ENCODE assay signal across 7 cellular contexts in the genomic region with DNA sequence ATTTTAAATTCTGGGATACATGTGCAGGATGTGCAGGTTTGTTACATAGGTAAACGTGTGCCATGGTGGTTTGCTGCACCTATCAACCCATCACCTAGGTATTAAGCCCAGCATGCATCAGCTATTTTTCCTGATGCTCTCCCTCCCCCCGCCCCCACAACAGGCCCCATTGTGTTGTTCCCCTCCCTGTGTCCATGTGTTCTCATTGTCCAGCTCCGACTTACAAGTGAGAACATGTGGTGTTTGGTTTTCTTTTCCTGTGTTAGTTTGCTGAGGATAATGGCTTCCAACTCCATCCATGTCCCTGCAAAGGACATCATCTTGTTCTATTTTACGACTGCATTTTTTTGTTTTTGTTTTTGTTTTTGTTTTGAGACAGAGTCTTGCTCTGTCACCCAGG. TPM values are rescaled to one million over a fixed set of nuclear protein-coding genes. Genes with fewer than 3 reads are reported as not detected.
A peak's percentile ranks its signal among the peaks of the same experiment; 100 is the strongest.
DNase-seq lines count a peak whose midpoint lies in the region; ATAC-seq, FAIRE-seq and TF ChIP-seq lines count a peak whose summit lies in the region.
"Not testable (repeated sequence)": the region's sequence is repeated elsewhere in the genome, so short reads cannot be mapped to it uniquely, and the experiment has no call there.

No MANE protein-coding gene starts in this region.

- H3K4me3 Mint-ChIP-seq in WTC11; endothelial cell (ENCODE audit: unreplicated experiment); neural crest cell: not testable (repeated sequence)

- H3K4me1 Mint-ChIP-seq in WTC11, result peaks cover 13% of the 10 kb centered on the region
- not testable (repeated sequence) for H3K4me1 Mint-ChIP-seq in endothelial cell (ENCODE audit: unreplicated experiment); neural crest cell

- H3K79me2 ChIP-seq in mammary epithelial cell (ENCODE audit: insufficient read depth, low read length); HepG2 (ENCODE audit: insufficient read depth, low read length): not testable (repeated sequence)

- intact Hi-C loops in mammary epithelial cell (cut with micrococcal nuclease); HepG2 (cut with micrococcal nuclease; ENCODE audit: unreplicated experiment): not testable (repeated sequence)

- not testable (repeated sequence) for H4K20me1 ChIP-seq in mammary epithelial cell (ENCODE audit: insufficient read depth, low read length); HepG2 (ENCODE audit: insufficient read depth, low read length)

- not testable (repeated sequence) for TF ChIP-seq EP300 in HepG2 (IDR thresholded peaks at IDR 0.05; ENCODE audit: low read depth in 2 of 2, low read length in 2 of 2); HepG2 (CRISPR knock-in tag; IDR thresholded peaks at IDR 0.05; ENCODE audit: borderline replicate concordance)

- H3K27me3 ChIP-seq in mammary epithelial cell (ENCODE audit: insufficient read depth, low read length); HepG2 (ENCODE audit: control insufficient read depth in 1 of 2, insufficient read depth in 2 of 2, low read length in 2 of 2): not testable (repeated sequence)

- H2AFZ ChIP-seq in mammary epithelial cell (ENCODE audit: low read depth, low read length); HepG2 (ENCODE audit: low read length): not testable (repeated sequence)

- not testable (repeated sequence) for ATAC-seq in WTC11, HepG2

- H3K4me2 ChIP-seq in mammary epithelial cell (ENCODE audit: insufficient read depth, low read depth, low read length), result peak overlapping the region; percentile 8
- not testable (repeated sequence) for H3K4me2 ChIP-seq in HepG2 (ENCODE audit: low read depth, low read length)

- in situ Hi-C loops in mammary epithelial cell (cut with MboI; ENCODE audit: low sequenced_read_pairs in 2 of 2); HepG2 (cut with HindIII; ENCODE audit: extremely low pct_ligation_motif_present, low pct_unique_long_range_greater_than_20kb): not testable (repeated sequence)

- FAIRE-seq in HepG2 (lab: Jason Lieb, UNC), result not testable (repeated sequence)

- H3K27me3 Mint-ChIP-seq in WTC11 (ENCODE audit: low read depth); endothelial cell (ENCODE audit: unreplicated experiment); neural crest cell (ENCODE audit: low read depth): not testable (repeated sequence)

- not testable (repeated sequence) for H3K9ac ChIP-seq in mammary epithelial cell (ENCODE audit: insufficient read depth, low read length); HepG2 (ENCODE audit: insufficient read depth, low read depth, low read length)

- TF ChIP-seq POLR2A in HepG2 (IDR thresholded peaks at IDR 0.05; ENCODE audit: insufficient read depth in 1 of 2, low read depth in 2 of 2, low read length in 2 of 2), result not testable (repeated sequence)

- not testable (repeated sequence) for H3K36me3 ChIP-seq in mammary epithelial cell (ENCODE audit: insufficient read depth, low read length)
- peaks cover 2 to 21% of the 10 kb centered on the region in 2 experiments; a peak in 4 of 5 replicates for H3K36me3 ChIP-seq in HepG2 (replicated peaks in 1 of 2; ENCODE audit: control insufficient read depth in 1 of 2, insufficient read depth in 2 of 2, low read length in 2 of 2)

- not testable (repeated sequence) for BruUV-seq in mammary epithelial cell (replicated peaks; lab: Mats Ljungman, UMichigan); HepG2 (replicated peaks; lab: Mats Ljungman, UMichigan)

- not testable (repeated sequence) for H3K9me3 ChIP-seq in mammary epithelial cell (replicated peaks; ENCODE audit: insufficient read depth, low read length); HepG2 (ENCODE audit: low read length)

- CTCF ChIA-PET in WTC11 (lab: Charles Lee), result interaction anchor here (1.6 to 2.1 kb wide), 2 partner anchors 85 to 90 kb away, joined by 6 to 8 read pairs; no protein-coding TSS in a partner anchor
- CTCF ChIA-PET in mammary epithelial cell (lab: Charles Lee; ENCODE audit: low non-redundant PET); HepG2 (lab: Yijun Ruan, JAX; ENCODE audit: low intra/inter-chr PET ratio, low total read pairs): not testable (repeated sequence)

- POLR2A ChIA-PET in WTC11 (lab: Charles Lee); HepG2 (lab: Yijun Ruan, JAX): not testable (repeated sequence)

- H3K4me1 ChIP-seq in mammary epithelial cell (ENCODE audit: insufficient read depth, low read length), result peaks cover 34% of the 10 kb centered on the region
- H3K4me1 ChIP-seq in HepG2 (ENCODE audit: insufficient read depth, low read length), result not testable (repeated sequence)

- not testable (repeated sequence) for H3K9me3 Mint-ChIP-seq in WTC11; endothelial cell (ENCODE audit: unreplicated experiment); neural crest cell

- H3K36me3 Mint-ChIP-seq in WTC11 (peaks cover 20% of the 10 kb centered on the region), endothelial cell (ENCODE audit: low read depth, unreplicated experiment) (peaks cover 33% of the 10 kb centered on the region)
- not testable (repeated sequence) for H3K36me3 Mint-ChIP-seq in neural crest cell (ENCODE audit: low read depth)

- H3K27ac Mint-ChIP-seq in WTC11 (peak overlapping the region; percentile 58), endothelial cell (ENCODE audit: unreplicated experiment) (peak overlapping the region; percentile 84), neural crest cell (ENCODE audit: unreplicated experiment) (peak overlapping the region; percentile 20)

- not testable (repeated sequence) for TF ChIP-seq RAD21 in HepG2 (CRISPR knock-in tag; IDR thresholded peaks at IDR 0.05)

- WGBS in mammary epithelial cell (ENCODE audit: low coverage, missing lambda C conversion rate), result 4% methylated on average over 3 of the region's 4 CpGs
- 96% methylated on average over 4 of the region's 4 CpGs for WGBS in HepG2 (ENCODE audit: low lambda C conversion rate)

- H3K27ac ChIP-seq in mammary epithelial cell (ENCODE audit: insufficient read depth, low read depth, low read length); HepG2 (ENCODE audit: extremely low read length, insufficient read depth, low read length): not testable (repeated sequence)
- H3K27ac ChIP-seq in temporal lobe (ENCODE audit: low read depth, low read length), result peak overlapping the region; percentile 3

- TF ChIP-seq CTCF in WTC11 (IDR thresholded peaks at IDR 0.05); mammary epithelial cell (conservative IDR thresholded peaks at IDR 0.05 in 1 of 2, IDR thresholded peaks at IDR 0.05 in 1 of 2; ENCODE audit: extremely low read depth in 1 of 2, insufficient read depth in 1 of 2, low read depth in 1 of 2, low read length in 2 of 2); endothelial cell (IDR thresholded peaks at IDR 0.05; ENCODE audit: unreplicated experiment); HepG2 (CRISPR knock-in tag; IDR thresholded peaks at IDR 0.05); neural crest cell (conservative IDR thresholded peaks at IDR 0.05): not testable (repeated sequence)

- not testable (repeated sequence) for H3K4me3 ChIP-seq in mammary epithelial cell (replicated peaks in 1 of 3; ENCODE audit: insufficient read depth in 1 of 3, low read depth in 2 of 3, low read length in 3 of 3); HepG2 (replicated peaks in 1 of 3; ENCODE audit: insufficient read depth in 1 of 3, low read depth in 2 of 3, low read length in 3 of 3)

- dilution Hi-C loops in mammary epithelial cell (cut with HindIII; ENCODE audit: low sequenced_read_pairs), result loop anchor here (5.0 kb wide), 5 partner anchors 41 to 266 kb away; no protein-coding TSS in a partner anchor

- peak; percentile 34 for DNase-seq in Ammon's horn (ENCODE audit: low spot score)
- not testable (repeated sequence) for DNase-seq in WTC11 (ENCODE audit: low spot score); endothelial cell (ENCODE audit: low spot score); HepG2 (ENCODE audit: low spot score); neural crest cell (ENCODE audit: low read depth, low spot score)
- peak; percentile 52 for DNase-seq in mammary epithelial cell

RNA-seq across cellular contexts. Expression of gene CLIP2, which starts 26.7 kb away (rescaled TPM):
- total RNA-seq in WTC11 (2021) (48.1 to 49.7 TPM (median 48.4 TPM) in 3 replicates), mammary epithelial cell (10 to 100 TPM; 34.3 to 37.9 TPM), endothelial cell (ENCODE audit: unreplicated experiment) (110 TPM), HepG2 (2016; rRNA removed; fragmentation: Illumina TruSeq; extraction: Trizol) (13.6 and 17.4 TPM in 2 replicates), neural crest cell (24.0 and 26.5 TPM in 2 replicates), temporal lobe (119 TPM)
- polyA plus RNA-seq in mammary epithelial cell (7.2 TPM), HepG2 (2011; rRNA removed) (6.5 and 9.2 TPM in 2 replicates)
- polyA minus RNA-seq in mammary epithelial cell, result 15.3 TPM
- total RNA-seq in HepG2 (2016; cell fraction: cytosol; rRNA removed; fragmentation: Illumina TruSeq; extraction: Trizol; ENCODE audit: low read depth), result 7.5 and 7.6 TPM in 2 replicates
- 10.6 and 19.9 TPM in 2 replicates for total RNA-seq in HepG2 (2016; cell fraction: insoluble cytoplasmic fraction; rRNA removed; fragmentation: Illumina TruSeq; extraction: Trizol)
- 9.6 and 10.3 TPM in 2 replicates for total RNA-seq in HepG2 (2016; cell fraction: membrane; rRNA removed; fragmentation: Illumina TruSeq; extraction: Trizol)
- 15.2 and 16.4 TPM in 2 replicates for total RNA-seq in HepG2 (2016; cell fraction: nucleus; rRNA removed; fragmentation: Illumina TruSeq; extraction: Trizol)
- polyA plus RNA-seq in HepG2 (2011; cell fraction: cytosol; rRNA removed), result 6.5 and 7.4 TPM in 2 replicates
- 19.0 and 19.1 TPM in 2 replicates for polyA plus RNA-seq in HepG2 (2011; cell fraction: nucleus; rRNA removed)
- polyA plus RNA-seq in HepG2 (2012), result 14.2 and 32.5 TPM in 2 replicates
- polyA plus RNA-seq in HepG2 (2016; cell fraction: cytosol; fragmentation: Illumina TruSeq; extraction: Trizol; ENCODE audit: low read depth), result 1.6 and 1.8 TPM in 2 replicates
- polyA plus RNA-seq in HepG2 (2016; cell fraction: insoluble cytoplasmic fraction; fragmentation: Illumina TruSeq; extraction: Trizol; ENCODE audit: low read depth), result 10.0 and 13.1 TPM in 2 replicates
- polyA plus RNA-seq in HepG2 (2016; cell fraction: membrane; fragmentation: Illumina TruSeq; extraction: Trizol; ENCODE audit: low read depth), result 4.5 and 5.2 TPM in 2 replicates
- 22.6 and 24.8 TPM in 2 replicates for polyA plus RNA-seq in HepG2 (2016; cell fraction: nucleus; fragmentation: Illumina TruSeq; extraction: Trizol; ENCODE audit: insufficient read depth, low read depth)
- 2.9 and 19.1 TPM in 2 replicates for polyA minus RNA-seq in HepG2 (2011; rRNA and poly(A)+ RNA removed; ENCODE audit: low replicate concordance)
- polyA minus RNA-seq in HepG2 (2011; cell fraction: cytosol; rRNA and poly(A)+ RNA removed), result 9.1 and 11.1 TPM in 2 replicates
- 14.3 and 17.3 TPM in 2 replicates for polyA minus RNA-seq in HepG2 (2011; cell fraction: nucleus; rRNA and poly(A)+ RNA removed)

Comparison
In these comparisons a context has a peak if more than half of its experiments do, and no peak if none do; other contexts are left out.
1. H3K27ac Mint-ChIP-seq: peak in every context shown above with its lines; median percentile 84 in endothelial cell; 58 in WTC11; 20 in neural crest cell.